ENCODE assay signal across 8 cellular contexts in genomic region chr19:50555447-50556235, GRCh38. TPM values are rescaled to one million over a fixed set of nuclear protein-coding genes. Genes with fewer than 3 reads are reported as not detected.
DNase-seq lines count a peak whose midpoint lies in the region; ATAC-seq, FAIRE-seq and TF ChIP-seq lines count a peak whose summit lies in the region.

No MANE protein-coding gene starts in this region.

- intact Hi-C loops in Calu3 (cut with micrococcal nuclease; ENCODE audit: unreplicated experiment), result no loop called here

- peaks cover 16 to 31% of the 10 kb centered on the region in 2 donors for H3K4me1 ChIP-seq in neuronal stem cell (ENCODE audit: control insufficient read depth in 2 of 2, insufficient read depth in 1 of 2, low read depth in 1 of 2, low read length in 2 of 2)

- peak overlapping the region; percentile 44 for H3K9ac ChIP-seq in neuronal stem cell (ENCODE audit: low read depth, low read length, poor library complexity)

- peaks cover 12% of the 10 kb centered on the region for H3K36me3 Mint-ChIP-seq in Calu3 (ENCODE audit: insufficient read depth, unreplicated experiment)

- H3K36me3 ChIP-seq in neuronal stem cell (replicated peaks in 1 of 2; ENCODE audit: control insufficient read depth in 2 of 2, insufficient read depth in 2 of 2, low read length in 2 of 2), result peaks cover 9 to 21% of the 10 kb centered on the region in 2 donors

- no peak for FAIRE-seq in GM19239 (lab: Jason Lieb, UNC)

- peak overlapping the region in 1 of 2 donors; percentile 53 for H3K27ac ChIP-seq in coronary artery
- H3K27ac ChIP-seq in neuronal stem cell (replicated peaks; ENCODE audit: low read length), result peak overlapping the region; percentile 43

- H2BK15ac ChIP-seq in neuronal stem cell (ENCODE audit: low read length), result no peak overlapping the region

- H3K14ac ChIP-seq in neuronal stem cell (ENCODE audit: low read length), result peak overlapping the region; percentile 1

- no peaks in the 10 kb centered on the region for H3K9me3 Mint-ChIP-seq in Calu3 (ENCODE audit: low read depth, unreplicated experiment)

- peak overlapping the region; percentile 98 for H3K18ac ChIP-seq in neuronal stem cell (ENCODE audit: low read length)

- H3K4me3 ChIP-seq in NB4 (ENCODE audit: low read depth, low read length) (no peak overlapping the region), coronary artery (peak overlapping the region; percentile 74), neuronal stem cell (ENCODE audit: low read length in 2 of 2) (peak overlapping the region in 1 of 2 donors; percentile 42)

- no peak overlapping the region for H4K91ac ChIP-seq in neuronal stem cell (ENCODE audit: low read depth, low read length, poor library complexity)

- DNase-seq in Calu3 (no peak), NB4 (ENCODE audit: low read depth) (peak; percentile 17), coronary artery (ENCODE audit: low spot score) (no peak), neuronal stem cell (ENCODE audit: low spot score) (no peak), GM19239 (ENCODE audit: insufficient read length, low spot score) (no peak), DMS79 (lab: John Stamatoyannopoulos, UW) (no peak), foreskin melanocyte (no peak)

- H3K4ac ChIP-seq in neuronal stem cell (ENCODE audit: low read length), result no peak overlapping the region

- no peak overlapping the region for H4K8ac ChIP-seq in neuronal stem cell (ENCODE audit: low read depth, low read length)

- peak overlapping the region; percentile 97 for H2AK5ac ChIP-seq in neuronal stem cell (ENCODE audit: low read depth, low read length)

- H3K9me3 ChIP-seq in neuronal stem cell (replicated peaks in 1 of 2; ENCODE audit: control insufficient read depth in 2 of 2, insufficient read depth in 1 of 2, low read depth in 1 of 2, low read length in 2 of 2), result no peaks in the 10 kb centered on the region

- peak overlapping the region; percentile 67 for H3K4me3 Mint-ChIP-seq in Calu3 (ENCODE audit: low read depth, unreplicated experiment)

- no peak for TF ChIP-seq POLR2A in NB4 (IDR thresholded peaks at IDR 0.05; ENCODE audit: extremely low read depth, insufficient read length)

- H3K27me3 ChIP-seq in neuronal stem cell (ENCODE audit: control insufficient read depth in 3 of 3, insufficient read depth in 3 of 3, low read depth in 1 of 3, low read length in 3 of 3), result no peaks in the 10 kb centered on the region

- H2AFZ ChIP-seq in neuronal stem cell (ENCODE audit: low read length), result no peak overlapping the region

- peaks cover 8% of the 10 kb centered on the region for H3K4me1 Mint-ChIP-seq in Calu3 (ENCODE audit: low read depth, unreplicated experiment)

- H2BK12ac ChIP-seq in neuronal stem cell (ENCODE audit: low read length), result no peak overlapping the region

- TF ChIP-seq CTCF in Calu3 (IDR thresholded peaks at IDR 0.05; ENCODE audit: unreplicated experiment), result no peak
- no peak for TF ChIP-seq CTCF in NB4 (IDR thresholded peaks at IDR 0.05; ENCODE audit: low read depth, low read length)
- no peak for TF ChIP-seq CTCF in coronary artery (IDR thresholded peaks at IDR 0.05)

- peak overlapping the region; percentile 47 for H2BK120ac ChIP-seq in neuronal stem cell (ENCODE audit: low read depth, low read length)

- no TSS peak for BruUV-seq in Calu3 (replicated peaks; lab: Mats Ljungman, UMichigan)

- H2BK5ac ChIP-seq in neuronal stem cell (ENCODE audit: low read length), result no peak overlapping the region

- WGBS in neuronal stem cell (ENCODE audit: extremely low coverage in 2 of 2, insufficient read length in 2 of 2, insufficient replicate concordance in 1 of 2), 2 donors, result no CpG with 5 or more reads among the region's 25 CpGs

- H3K27me3 Mint-ChIP-seq in Calu3 (ENCODE audit: unreplicated experiment), result peaks cover 97% of the 10 kb centered on the region

- no peak for ATAC-seq in HG03457 (IDR thresholded peaks at IDR 0.05; ENCODE audit: unreplicated experiment)

- peak overlapping the region; percentile 87 for H3K4me2 ChIP-seq in neuronal stem cell (ENCODE audit: insufficient read depth, low read length, poor library complexity, severe bottlenecking)

- CTCF ChIA-PET in Calu3 (lab: Charles Lee), result interaction anchor here (0.5 to 2.2 kb wide), 15 partner anchors 8 to 541 kb away, joined by 3 to 22 read pairs (median 5); no protein-coding TSS in a partner anchor

- peaks cover 35% of the 10 kb centered on the region for H3K79me1 ChIP-seq in neuronal stem cell (ENCODE audit: low read depth, low read length)

- H3K27ac Mint-ChIP-seq in Calu3 (ENCODE audit: unreplicated experiment), result no peak overlapping the region

- H3K23ac ChIP-seq in neuronal stem cell (ENCODE audit: low read depth, low read length, poor library complexity), result peak overlapping the region; percentile 43

RNA-seq across cellular contexts. Expression of gene LRRC4B, which starts 12.6 kb away (rescaled TPM):
- total RNA-seq in Calu3 (2022), result not detected in 2 replicates
- polyA plus RNA-seq in neuronal stem cell (2013, experiment 1 of 2), result 78.7 TPM
- polyA plus RNA-seq in neuronal stem cell (2013, experiment 2 of 2), result 78.4 TPM

RNA-seq across cellular contexts. Expression of gene ASPDH, which starts 41.9 kb away (rescaled TPM):
- total RNA-seq in Calu3 (2022), result not detected in 2 replicates
- polyA plus RNA-seq in neuronal stem cell (2013, experiment 1 of 2), result not detected
- not detected for polyA plus RNA-seq in neuronal stem cell (2013, experiment 2 of 2)

RNA-seq across cellular contexts. Expression of gene JOSD2, which starts 44.6 kb away (rescaled TPM):
- total RNA-seq in Calu3 (2022), result 33.5 and 38.6 TPM in 2 replicates
- 2.7 TPM for polyA plus RNA-seq in neuronal stem cell (2013, experiment 1 of 2)
- polyA plus RNA-seq in neuronal stem cell (2013, experiment 2 of 2), result 2.8 TPM
